In genomic region chr3:20798666-20799065, GRCh38 we compare ENCODE assay signal across 21 cellular contexts.
DNase-seq lines count a peak whose midpoint lies in the region; ATAC-seq and FAIRE-seq lines count a peak whose summit lies in the region.
"Had no signal": no experiment of that assay in that cellular context is flagged by ENCODE, and none has a peak within 500 bp of the region (broad histone marks: within the 10 kb centered on the region; RNA-seq: fewer than 3 reads in every experiment).

No MANE protein-coding gene starts in this region.

- ATAC-seq in GM21367 (IDR thresholded peaks at IDR 0.05; ENCODE audit: unreplicated experiment): no peak

- FAIRE-seq in endometrium (lab: Jason Lieb, UNC): peak; percentile 95
- FAIRE-seq: A204.1, G401.6, GM12891 had no signal

- DNase-seq in EH (ENCODE audit: low read depth): peak; percentile 42
- DNase-seq in M059J (ENCODE audit: low read depth): peak; percentile 2
- peak; percentile 1 for DNase-seq in renal cortical epithelial cell (ENCODE audit: low read depth)
- DNase-seq in NCI-H345 (lab: John Stamatoyannopoulos, UW): no peak
- no peak for DNase-seq in NCI-H748 treated with DMSO at 0.1 percent for 48 hours (lab: John Stamatoyannopoulos, UW)
- DNase-seq in hippocampal formation (lab: John Stamatoyannopoulos, UW): no peak
- DNase-seq: 8988T; ACHN; BE2C; C1 segment of cervical spinal cord; CD4-positive, alpha-beta memory T cell; CD4-positive, CD25-positive, alpha-beta regulatory T cell; CD8-positive, alpha-beta memory T cell; COR-L47; DMS79 treated with DMSO at 0.1 percent for 48 hours; GF-D8 had no signal

Comparison
In these comparisons a context has a peak if more than half of its experiments do, and no peak if none do; other contexts are left out.
1. DNase-seq: peak in EH (single experiment), M059J (single experiment) and renal cortical epithelial cell (single experiment); none in NCI-H345 (single experiment), NCI-H748 treated with DMSO at 0.1 percent for 48 hours (single experiment) and hippocampal formation (0 of 2).